Comparison of ENCODE assay signal across 21 cellular contexts in the genomic region with DNA sequence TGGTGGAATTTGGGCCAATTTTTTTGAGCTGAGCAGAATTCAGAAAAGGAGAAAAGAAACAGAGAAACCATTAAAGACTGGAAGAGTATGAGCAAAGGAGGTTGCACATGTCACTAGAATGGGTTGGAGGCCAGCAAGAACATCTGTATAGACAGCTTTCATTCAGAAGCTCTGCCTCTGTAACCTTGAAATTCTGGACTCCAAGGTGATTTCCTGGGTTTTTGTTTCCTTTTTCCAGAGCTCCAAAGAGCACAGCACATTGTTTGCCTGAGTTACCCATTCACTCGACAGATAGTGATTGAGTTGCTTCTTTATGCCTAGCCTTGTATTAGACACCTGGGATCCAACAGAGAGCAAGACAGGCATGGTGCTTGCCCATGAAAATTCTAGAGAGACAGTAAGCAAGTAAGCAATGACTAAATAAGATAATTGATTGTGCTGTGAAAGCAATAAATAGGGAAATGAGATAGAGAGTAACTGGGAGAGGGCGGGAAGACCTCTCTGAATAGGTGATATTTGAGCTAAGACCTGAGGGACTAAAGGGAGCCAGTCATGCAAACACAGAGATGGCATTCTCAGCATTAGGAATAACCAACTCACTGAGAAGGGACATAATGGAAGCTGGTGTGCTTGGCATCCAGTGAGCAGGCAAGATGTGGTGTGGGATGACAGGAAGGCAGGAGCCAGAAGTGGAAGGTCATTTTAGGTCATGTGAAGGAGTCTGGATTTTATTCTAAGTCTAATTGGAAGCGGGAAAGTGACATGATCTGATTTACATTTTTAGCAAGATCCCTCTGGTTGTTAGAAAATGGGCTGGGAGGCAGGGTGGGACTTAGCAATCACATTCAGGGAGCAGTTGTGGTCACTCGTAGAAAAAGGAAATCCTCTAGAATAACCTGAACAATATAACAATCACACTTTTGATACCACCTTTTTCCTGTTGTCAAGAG.
"Had no signal": no experiment of that assay in that cellular context is flagged by ENCODE, and none has a peak within 500 bp of the region (broad histone marks: within the 10 kb centered on the region; RNA-seq: fewer than 3 reads in every experiment).

No MANE protein-coding gene starts in this region.

- H3K27me3 ChIP-seq: esophagus squamous epithelium, gastrocnemius medialis, tibial artery had no signal

- H3K4me1 ChIP-seq: esophagus squamous epithelium, gastrocnemius medialis, tibial artery had no signal

- FAIRE-seq: keratinocyte had no signal

- H3K9me3 ChIP-seq: esophagus squamous epithelium, gastrocnemius medialis, tibial artery had no signal

- H3K36me3 ChIP-seq: esophagus squamous epithelium, gastrocnemius medialis, tibial artery, WERI-Rb-1 had no signal

- DNase-seq: activated CD4-positive, alpha-beta T cell treated with anti-CD3 and anti-CD28 coated beads for 1 hour; activated CD4-positive, alpha-beta T cell treated with anti-CD3 and anti-CD28 coated beads, Interleukin-2, amount 50 U/mL, for 1 hour; activated CD8-positive, alpha-beta T cell treated with anti-CD3 and anti-CD28 coated beads, Interleukin-2, amount 10 ng/mL, durations not matched to agents 7 days and 5 days; activated gamma-delta T cell; activated naive CD4-positive, alpha-beta T cell treated with anti-CD3 and anti-CD28 coated beads, Interleukin-2, amount 50 U/mL, for 16 hours; activated naive CD8-positive, alpha-beta T cell treated with anti-CD3 and anti-CD28 coated beads, Interleukin-2, amount 50 U/mL, for 24 hours; central memory CD4-positive, alpha-beta T cell; dermis blood vessel endothelial cell; esophagus squamous epithelium; gastrocnemius medialis; head of caudate nucleus; left colon; mammary epithelial cell; naive thymus-derived CD8-positive, alpha-beta T cell; stimulated activated CD4-positive, alpha-beta T cell treated with anti-CD3 and anti-CD28 coated beads, Interleukin-12 subunit alpha, Interleukin-12 subunit beta, amount 100 ng/mL, for 4 hours; stimulated activated CD4-positive, alpha-beta T cell treated with anti-CD3 and anti-CD28 coated beads, Interleukin-1b, Interleukin-23, amount 100 ng/mL, for 48 hours; stimulated activated naive CD8-positive, alpha-beta T cell treated with anti-CD3 and anti-CD28 coated beads, Interleukin-15, amount 100 ng/mL, for 72 hours; T-helper 2 cell; tibial artery; WERI-Rb-1 had no signal

- H3K27ac ChIP-seq: esophagus squamous epithelium, gastrocnemius medialis, tibial artery, WERI-Rb-1 had no signal

- H3K4me3 ChIP-seq: esophagus squamous epithelium, gastrocnemius medialis, tibial artery had no signal

- ATAC-seq: activated CD8-positive, alpha-beta T cell treated with anti-CD3 and anti-CD28 coated beads, Interleukin-2, amount 10 ng/mL, durations not matched to agents 7 days and 5 days; activated naive CD8-positive, alpha-beta T cell treated with anti-CD3 and anti-CD28 coated beads, Interleukin-2, amount 50 U/mL, for 24 hours; gastrocnemius medialis; left colon; naive thymus-derived CD8-positive, alpha-beta T cell; stimulated activated naive CD8-positive, alpha-beta T cell treated with anti-CD3 and anti-CD28 coated beads, Interleukin-15, amount 100 ng/mL, for 72 hours had no signal
